Comparison of ENCODE assay signal across 2 cellular contexts in the genomic region with DNA sequence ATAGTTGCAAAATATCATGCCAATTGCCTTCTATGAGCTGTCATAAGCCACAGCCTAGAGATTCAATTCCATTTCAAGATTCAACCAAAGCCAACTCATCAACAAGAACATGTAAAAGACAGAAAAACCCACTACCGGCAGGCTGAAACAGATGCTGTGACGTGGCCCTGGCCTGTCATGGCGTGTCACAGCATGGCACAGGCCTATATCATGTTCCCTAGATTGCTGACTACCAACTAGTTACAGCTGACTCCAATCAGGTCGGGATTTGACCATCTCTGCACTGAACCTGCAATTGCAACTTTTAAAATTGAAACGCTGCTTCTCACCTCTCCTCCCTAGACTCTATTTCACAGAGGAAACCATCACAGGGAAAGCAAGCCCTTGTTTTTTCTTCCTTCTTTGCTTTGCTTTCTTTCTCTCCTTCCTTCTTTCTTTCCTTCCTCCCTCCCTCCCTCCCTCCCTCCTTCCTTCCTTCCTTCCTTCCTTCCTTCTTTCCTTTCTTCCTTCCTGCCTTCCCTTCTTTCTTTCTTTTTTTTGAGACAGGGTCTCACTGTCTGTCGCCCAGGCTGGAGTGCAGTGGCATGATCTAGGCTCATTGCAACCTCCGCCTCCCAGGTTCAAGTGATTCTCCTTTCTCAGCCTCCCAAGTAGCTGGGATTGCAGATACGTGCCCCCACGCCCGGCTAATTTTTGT.
TF ChIP-seq lines count a peak whose summit lies in the region.

No MANE protein-coding gene starts in this region.

TF ChIP-seq in A549, 52 proteins besides CTCF, POLR2A, EP300 and RAD21:
- TF ChIP-seq TFCP2L1 (CRISPR knock-in tag; IDR thresholded peaks at IDR 0.05) = peak; percentile 78; the same call in 1 of the 2 replicates
- TF ChIP-seq TP53 (CRISPR knock-in tag; IDR thresholded peaks at IDR 0.05) = peak; percentile 79; the same call in 1 of the 2 replicates
- TF ChIP-seq, protein P1, sequence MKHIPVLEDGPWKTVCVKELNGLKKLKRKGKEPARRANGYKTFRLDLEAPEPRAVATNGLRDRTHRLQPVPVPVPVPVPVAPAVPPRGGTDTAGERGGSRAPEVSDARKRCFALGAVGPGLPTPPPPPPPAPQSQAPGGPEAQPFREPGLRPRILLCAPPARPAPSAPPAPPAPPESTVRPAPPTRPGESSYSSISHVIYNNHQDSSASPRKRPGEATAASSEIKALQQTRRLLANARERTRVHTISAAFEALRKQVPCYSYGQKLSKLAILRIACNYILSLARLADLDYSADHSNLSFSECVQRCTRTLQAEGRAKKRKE (CRISPR knock-in tag; IDR thresholded peaks at IDR 0.05; ENCODE audit: low read depth) = 0 out of 2 replicates have a peak, but pooled peaks have one; percentile 80
- peak; percentile 40; the same call in 1 of the 2 replicates for TF ChIP-seq EHF (CRISPR knock-in tag; IDR thresholded peaks at IDR 0.05)

TF ChIP-seq in HEK293, 187 proteins besides CTCF, POLR2A, EP300 and RAD21:
- TF ChIP-seq ZNF366 (tag by site-specific recombination; conservative IDR thresholded peaks at IDR 0.05) = peak; percentile 63
